ENCODE assay signal across 16 cellular contexts in the genomic region with DNA sequence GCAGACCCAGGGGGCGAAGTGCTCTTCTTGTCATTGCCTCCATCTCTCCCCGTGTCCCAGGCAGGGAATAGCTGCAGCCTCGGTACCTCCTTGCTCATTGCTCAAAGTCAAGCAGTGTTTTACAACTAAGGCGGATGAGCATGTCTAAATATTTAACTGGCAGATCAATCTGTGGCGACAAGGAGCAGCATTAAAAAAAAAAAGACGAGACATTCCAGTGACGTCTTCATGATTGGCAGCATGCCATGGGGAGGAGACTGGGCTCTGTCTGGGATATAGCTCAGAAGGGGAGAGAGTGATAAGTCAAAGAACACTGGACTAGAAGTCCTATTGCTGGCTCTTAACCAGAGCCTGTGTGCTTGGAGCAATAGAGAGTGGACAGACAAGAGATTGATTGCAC.
DNase-seq lines count a peak whose midpoint lies in the region; ATAC-seq and TF ChIP-seq lines count a peak whose summit lies in the region.
"Had no signal": no experiment of that assay in that cellular context is flagged by ENCODE, and none has a peak within 500 bp of the region (broad histone marks: within the 10 kb centered on the region; RNA-seq: fewer than 3 reads in every experiment).

No MANE protein-coding gene starts in this region.

- H3K9me3 ChIP-seq in cardiac muscle cell (ENCODE audit: low read depth) (no peaks in the 10 kb centered on the region), left ventricle myocardium inferior (replicated peaks) (no peaks in the 10 kb centered on the region), vagina (no peaks in the 10 kb centered on the region)

- TF ChIP-seq CTCF in cardiac muscle cell (IDR thresholded peaks at IDR 0.05; ENCODE audit: low read depth, low read length) (no peak), left ventricle myocardium inferior (IDR thresholded peaks at IDR 0.05; ENCODE audit: borderline replicate concordance) (no peak), GM13977 (IDR thresholded peaks at IDR 0.05; ENCODE audit: extremely low read depth, insufficient read depth, missing control alignments) (no peak), vagina (IDR thresholded peaks at IDR 0.05) (no peak)

- peak; percentile 92 for ATAC-seq in SK-N-SH treated with all-trans-retinoic acid at 6 μM for 48 hours
- ATAC-seq: activated CD4-positive, alpha-beta T cell treated with anti-CD3 and anti-CD28 coated beads for 36 hours had no signal

- intact Hi-C loops in left ventricle myocardium inferior (cut with micrococcal nuclease) = no loop called here
- intact Hi-C loops in vagina (cut with DNase I) = no loop called here

- H3K27me3 ChIP-seq in cardiac muscle cell (no peaks in the 10 kb centered on the region), left ventricle myocardium inferior (ENCODE audit: low read depth) (peaks cover 70% of the 10 kb centered on the region), vagina (no peaks in the 10 kb centered on the region)

- in situ Hi-C loops in GM13977 (cut with MboI; ENCODE audit: low pct_unique_long_range_greater_than_20kb, low sequenced_read_pairs, unreplicated experiment) = no loop called here

- H3K36me3 ChIP-seq in cardiac muscle cell = no peaks in the 10 kb centered on the region
- H3K36me3 ChIP-seq in left ventricle myocardium inferior = no peaks in the 10 kb centered on the region
- no peaks in the 10 kb centered on the region for H3K36me3 ChIP-seq in vagina

- H3K4me3 ChIP-seq in cardiac muscle cell (no peak overlapping the region), left ventricle myocardium inferior (no peak overlapping the region), vagina (no peak overlapping the region)
- H3K4me3 ChIP-seq: skin epidermis had no signal

- H3K27ac ChIP-seq in cardiac muscle cell = no peak overlapping the region
- no peak overlapping the region for H3K27ac ChIP-seq in left ventricle myocardium inferior (replicated peaks)
- no peak overlapping the region for H3K27ac ChIP-seq in vagina
- H3K27ac ChIP-seq: skin epidermis had no signal

- DNase-seq in cardiac muscle cell (ENCODE audit: low read depth in 1 of 2, low spot score in 1 of 2) (peak; percentile 35 to 46), left ventricle myocardium inferior (no peak), iris pigment epithelial cell (ENCODE audit: low read depth) (peak; percentile 27), GM13977 (ENCODE audit: low spot score) (no peak), amniotic stem cell (lab: John Stamatoyannopoulos, UW) (no peak), vagina (ENCODE audit: extremely low spot score in 2 of 2) (no peak), SKM-1 (lab: John Stamatoyannopoulos, UW; ENCODE audit: unreplicated experiment) (no peak)
- DNase-seq: activated CD4-positive, alpha-beta T cell treated with anti-CD3 and anti-CD28 coated beads for 36 hours; activated gamma-delta T cell; central memory CD4-positive, alpha-beta T cell; erythroblast; GF-D8; NCI-H1048; trophoblast cell had no signal

- H3K4me1 ChIP-seq in cardiac muscle cell (ENCODE audit: low read depth) (peaks cover 8% of the 10 kb centered on the region), left ventricle myocardium inferior (peaks cover 7% of the 10 kb centered on the region), vagina (no peaks in the 10 kb centered on the region)

- no peak for TF ChIP-seq POLR2A in vagina (IDR thresholded peaks at IDR 0.05)

TF ChIP-seq in SK-N-SH treated with all-trans-retinoic acid at 6 μM for 48 hours, 23 proteins besides CTCF, POLR2A, EP300 and RAD21:
- no peak for TF ChIP-seq TOX (CRISPR knock-in tag; IDR thresholded peaks at IDR 0.05; ENCODE audit: borderline replicate concordance)
- no peak for TF ChIP-seq PPARA (CRISPR knock-in tag; IDR thresholded peaks at IDR 0.05; ENCODE audit: borderline replicate concordance)
- TF ChIP-seq, protein P1, sequence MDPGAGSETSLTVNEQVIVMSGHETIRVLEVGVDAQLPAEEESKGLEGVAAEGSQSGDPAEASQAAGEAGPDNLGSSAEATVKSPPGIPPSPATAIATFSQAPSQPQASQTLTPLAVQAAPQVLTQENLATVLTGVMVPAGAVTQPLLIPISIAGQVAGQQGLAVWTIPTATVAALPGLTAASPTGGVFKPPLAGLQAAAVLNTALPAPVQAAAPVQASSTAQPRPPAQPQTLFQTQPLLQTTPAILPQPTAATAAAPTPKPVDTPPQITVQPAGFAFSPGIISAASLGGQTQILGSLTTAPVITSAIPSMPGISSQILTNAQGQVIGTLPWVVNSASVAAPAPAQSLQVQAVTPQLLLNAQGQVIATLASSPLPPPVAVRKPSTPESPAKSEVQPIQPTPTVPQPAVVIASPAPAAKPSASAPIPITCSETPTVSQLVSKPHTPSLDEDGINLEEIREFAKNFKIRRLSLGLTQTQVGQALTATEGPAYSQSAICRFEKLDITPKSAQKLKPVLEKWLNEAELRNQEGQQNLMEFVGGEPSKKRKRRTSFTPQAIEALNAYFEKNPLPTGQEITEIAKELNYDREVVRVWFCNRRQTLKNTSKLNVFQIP (CRISPR knock-in tag; IDR thresholded peaks at IDR 0.05; ENCODE audit: borderline replicate concordance, low read depth) = no peak
- TF ChIP-seq ZNF70 (CRISPR knock-in tag; IDR thresholded peaks at IDR 0.05) = no peak
- no peak for TF ChIP-seq CSDC2 (CRISPR knock-in tag; IDR thresholded peaks at IDR 0.05)
- no peak for TF ChIP-seq ZNF565 (CRISPR knock-in tag; conservative IDR thresholded peaks at IDR 0.05; ENCODE audit: low read depth)
- TF ChIP-seq, protein P2, sequence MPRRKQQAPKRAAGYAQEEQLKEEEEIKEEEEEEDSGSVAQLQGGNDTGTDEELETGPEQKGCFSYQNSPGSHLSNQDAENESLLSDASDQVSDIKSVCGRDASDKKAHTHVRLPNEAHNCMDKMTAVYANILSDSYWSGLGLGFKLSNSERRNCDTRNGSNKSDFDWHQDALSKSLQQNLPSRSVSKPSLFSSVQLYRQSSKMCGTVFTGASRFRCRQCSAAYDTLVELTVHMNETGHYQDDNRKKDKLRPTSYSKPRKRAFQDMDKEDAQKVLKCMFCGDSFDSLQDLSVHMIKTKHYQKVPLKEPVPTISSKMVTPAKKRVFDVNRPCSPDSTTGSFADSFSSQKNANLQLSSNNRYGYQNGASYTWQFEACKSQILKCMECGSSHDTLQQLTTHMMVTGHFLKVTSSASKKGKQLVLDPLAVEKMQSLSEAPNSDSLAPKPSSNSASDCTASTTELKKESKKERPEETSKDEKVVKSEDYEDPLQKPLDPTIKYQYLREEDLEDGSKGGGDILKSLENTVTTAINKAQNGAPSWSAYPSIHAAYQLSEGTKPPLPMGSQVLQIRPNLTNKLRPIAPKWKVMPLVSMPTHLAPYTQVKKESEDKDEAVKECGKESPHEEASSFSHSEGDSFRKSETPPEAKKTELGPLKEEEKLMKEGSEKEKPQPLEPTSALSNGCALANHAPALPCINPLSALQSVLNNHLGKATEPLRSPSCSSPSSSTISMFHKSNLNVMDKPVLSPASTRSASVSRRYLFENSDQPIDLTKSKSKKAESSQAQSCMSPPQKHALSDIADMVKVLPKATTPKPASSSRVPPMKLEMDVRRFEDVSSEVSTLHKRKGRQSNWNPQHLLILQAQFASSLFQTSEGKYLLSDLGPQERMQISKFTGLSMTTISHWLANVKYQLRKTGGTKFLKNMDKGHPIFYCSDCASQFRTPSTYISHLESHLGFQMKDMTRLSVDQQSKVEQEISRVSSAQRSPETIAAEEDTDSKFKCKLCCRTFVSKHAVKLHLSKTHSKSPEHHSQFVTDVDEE (CRISPR knock-in tag; IDR thresholded peaks at IDR 0.05) = peak; percentile 66; the same call in 1 of the 2 replicates
- no peak for TF ChIP-seq ARNTL (CRISPR knock-in tag; IDR thresholded peaks at IDR 0.05; ENCODE audit: borderline replicate concordance, low read depth)
- no peak for TF ChIP-seq ZFP30 (CRISPR knock-in tag; IDR thresholded peaks at IDR 0.05)
- TF ChIP-seq, protein P3, sequence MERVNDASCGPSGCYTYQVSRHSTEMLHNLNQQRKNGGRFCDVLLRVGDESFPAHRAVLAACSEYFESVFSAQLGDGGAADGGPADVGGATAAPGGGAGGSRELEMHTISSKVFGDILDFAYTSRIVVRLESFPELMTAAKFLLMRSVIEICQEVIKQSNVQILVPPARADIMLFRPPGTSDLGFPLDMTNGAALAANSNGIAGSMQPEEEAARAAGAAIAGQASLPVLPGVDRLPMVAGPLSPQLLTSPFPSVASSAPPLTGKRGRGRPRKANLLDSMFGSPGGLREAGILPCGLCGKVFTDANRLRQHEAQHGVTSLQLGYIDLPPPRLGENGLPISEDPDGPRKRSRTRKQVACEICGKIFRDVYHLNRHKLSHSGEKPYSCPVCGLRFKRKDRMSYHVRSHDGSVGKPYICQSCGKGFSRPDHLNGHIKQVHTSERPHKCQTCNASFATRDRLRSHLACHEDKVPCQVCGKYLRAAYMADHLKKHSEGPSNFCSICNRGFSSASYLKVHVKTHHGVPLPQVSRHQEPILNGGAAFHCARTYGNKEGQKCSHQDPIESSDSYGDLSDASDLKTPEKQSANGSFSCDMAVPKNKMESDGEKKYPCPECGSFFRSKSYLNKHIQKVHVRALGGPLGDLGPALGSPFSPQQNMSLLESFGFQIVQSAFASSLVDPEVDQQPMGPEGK (CRISPR knock-in tag; IDR thresholded peaks at IDR 0.05; ENCODE audit: borderline replicate concordance) = no peak
- no peak for TF ChIP-seq ZFP3 (CRISPR knock-in tag; IDR thresholded peaks at IDR 0.05)
- no peak for TF ChIP-seq ZC3H10 (CRISPR knock-in tag; IDR thresholded peaks at IDR 0.05)
- no peak for TF ChIP-seq TCF4 (CRISPR knock-in tag; IDR thresholded peaks at IDR 0.05; ENCODE audit: borderline replicate concordance)
- TF ChIP-seq, protein P4, sequence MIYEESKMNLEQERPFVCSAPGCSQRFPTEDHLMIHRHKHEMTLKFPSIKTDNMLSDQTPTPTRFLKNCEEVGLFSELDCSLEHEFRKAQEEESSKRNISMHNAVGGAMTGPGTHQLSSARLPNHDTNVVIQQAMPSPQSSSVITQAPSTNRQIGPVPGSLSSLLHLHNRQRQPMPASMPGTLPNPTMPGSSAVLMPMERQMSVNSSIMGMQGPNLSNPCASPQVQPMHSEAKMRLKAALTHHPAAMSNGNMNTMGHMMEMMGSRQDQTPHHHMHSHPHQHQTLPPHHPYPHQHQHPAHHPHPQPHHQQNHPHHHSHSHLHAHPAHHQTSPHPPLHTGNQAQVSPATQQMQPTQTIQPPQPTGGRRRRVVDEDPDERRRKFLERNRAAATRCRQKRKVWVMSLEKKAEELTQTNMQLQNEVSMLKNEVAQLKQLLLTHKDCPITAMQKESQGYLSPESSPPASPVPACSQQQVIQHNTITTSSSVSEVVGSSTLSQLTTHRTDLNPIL (CRISPR knock-in tag; IDR thresholded peaks at IDR 0.05; ENCODE audit: low read depth) = 0 out of 2 replicates have a peak, but pooled peaks have one; percentile 25
- no peak for TF ChIP-seq OSR1 (CRISPR knock-in tag; IDR thresholded peaks at IDR 0.05)
- no peak for TF ChIP-seq ESRRG (CRISPR knock-in tag; IDR thresholded peaks at IDR 0.05)
- TF ChIP-seq ISL1 (CRISPR knock-in tag; IDR thresholded peaks at IDR 0.05) = peak; percentile 68
- TF ChIP-seq SNAI2 (CRISPR knock-in tag; IDR thresholded peaks at IDR 0.05) = no peak
- TF ChIP-seq BACH2 (CRISPR knock-in tag; IDR thresholded peaks at IDR 0.05; ENCODE audit: borderline replicate concordance) = no peak
- TF ChIP-seq GLIS3 (CRISPR knock-in tag; IDR thresholded peaks at IDR 0.05) = no peak
- TF ChIP-seq RARB (CRISPR knock-in tag; IDR thresholded peaks at IDR 0.05) = no peak

Comparison
In these comparisons a context has a peak if more than half of its experiments do, and no peak if none do; other contexts are left out.
1. DNase-seq: peak in cardiac muscle cell (2 of 2) and iris pigment epithelial cell (single experiment); none in left ventricle myocardium inferior (single experiment), GM13977 (single experiment), amniotic stem cell (single experiment), vagina (0 of 2) and SKM-1 (single experiment).